In the genomic region with DNA sequence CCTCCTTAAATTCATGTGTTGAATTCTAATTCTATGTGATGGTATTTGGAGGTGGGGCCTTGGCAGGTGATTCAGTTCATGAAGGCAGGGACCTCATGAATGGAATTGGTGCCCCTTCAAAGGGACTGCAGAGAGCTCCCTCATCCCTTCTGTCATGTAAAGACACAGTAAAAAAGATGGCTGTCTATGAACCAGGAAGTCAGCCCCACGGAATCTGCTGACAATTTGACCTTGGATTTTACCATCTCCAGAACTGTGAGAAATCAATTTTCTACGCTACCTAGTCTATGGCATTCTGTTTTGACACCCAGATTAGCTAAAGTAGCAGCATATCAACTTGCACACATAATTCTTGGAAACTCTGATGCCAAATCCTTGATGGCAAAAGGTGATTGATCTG, we compare ENCODE assay signal across 4 cellular contexts. TPM values are rescaled to one million over a fixed set of nuclear protein-coding genes. Genes with fewer than 3 reads are reported as not detected.
"Had no signal": no experiment of that assay in that cellular context is flagged by ENCODE, and none has a peak within 500 bp of the region (broad histone marks: within the 10 kb centered on the region; RNA-seq: fewer than 3 reads in every experiment).

No MANE protein-coding gene starts in this region.

RNA-seq across cellular contexts. Expression of gene CDRT15, which starts 1.6 kb away (rescaled TPM):
- total RNA-seq: LHCN-M2, M059J, MCF 10A, NCI-H460 had no signal
